In genomic region chr3:26624209-26624775, GRCh38 we compare ENCODE assay signal across 17 cellular contexts. TPM values are rescaled to one million over a fixed set of nuclear protein-coding genes. Genes with fewer than 3 reads are reported as not detected.
DNase-seq lines count a peak whose midpoint lies in the region; ATAC-seq and TF ChIP-seq lines count a peak whose summit lies in the region.
"Had no signal": no experiment of that assay in that cellular context is flagged by ENCODE, and none has a peak within 500 bp of the region (broad histone marks: within the 10 kb centered on the region; RNA-seq: fewer than 3 reads in every experiment).

No MANE protein-coding gene starts in this region.

- WGBS in HUES64: 5% methylated on average over 28 of the region's 28 CpGs
- 9 to 14% methylated on average over 6 to 28 of the region's 28 CpGs for WGBS in endodermal cell (ENCODE audit: insufficient coverage in 1 of 2, insufficient read length in 1 of 2), 2 experiments
- WGBS in mesendoderm (ENCODE audit: extremely low coverage, insufficient coverage, low lambda C conversion rate): no CpG with 5 or more reads among the region's 28 CpGs
- 8% methylated on average over 28 of the region's 28 CpGs for WGBS in smooth muscle cell (ENCODE audit: low lambda C conversion rate)

- H3K56ac ChIP-seq in mesendoderm (ENCODE audit: low read length): peak overlapping the region; percentile 81

- H3K27ac Mint-ChIP-seq in endodermal cell: no peak overlapping the region
- no peak overlapping the region for H3K27ac Mint-ChIP-seq in activated naive CD8-positive, alpha-beta T cell treated with anti-CD3 and anti-CD28 coated beads, Interleukin-2, amount 50 U/mL, for 24 hours
- H3K27ac Mint-ChIP-seq: activated naive CD4-positive, alpha-beta T cell treated with anti-CD3 and anti-CD28 coated beads for 36 hours; CD4-positive, CD25-positive, alpha-beta regulatory T cell had no signal

- no peaks in the 10 kb centered on the region for H3K9me3 Mint-ChIP-seq in endodermal cell
- no peaks in the 10 kb centered on the region for H3K9me3 Mint-ChIP-seq in activated naive CD8-positive, alpha-beta T cell treated with anti-CD3 and anti-CD28 coated beads, Interleukin-2, amount 50 U/mL, for 24 hours
- H3K9me3 Mint-ChIP-seq: activated naive CD4-positive, alpha-beta T cell treated with anti-CD3 and anti-CD28 coated beads for 36 hours had no signal

- no peak overlapping the region for H3K9ac ChIP-seq in HUES64 (ENCODE audit: low read depth, low read length)
- no peak overlapping the region for H3K9ac ChIP-seq in endodermal cell (ENCODE audit: extremely low read depth, low read length, poor library complexity, severe bottlenecking)
- H3K9ac ChIP-seq in mesendoderm (ENCODE audit: low read length): peak overlapping the region; percentile 60
- H3K9ac ChIP-seq in smooth muscle cell (ENCODE audit: low read depth): no peak overlapping the region
- H3K9ac ChIP-seq: SK-N-SH had no signal

- DNase-seq in endodermal cell (peak; percentile 76), mesendoderm (peak; percentile 38), smooth muscle cell (lab: John Stamatoyannopoulos, UW; ENCODE audit: unreplicated experiment) (no peak), middle frontal gyrus (ENCODE audit: extremely low spot score, low spot score) (no peak)
- DNase-seq in stimulated activated naive CD4-positive, alpha-beta T cell (lab: John Stamatoyannopoulos, UW): no peak
- DNase-seq in activated naive CD8-positive, alpha-beta T cell treated with anti-CD3 and anti-CD28 coated beads, Interleukin-2, amount 50 U/mL, for 24 hours: no peak
- DNase-seq: activated naive CD4-positive, alpha-beta T cell treated with anti-CD3 and anti-CD28 coated beads for 36 hours; CD4-positive, CD25-positive, alpha-beta regulatory T cell; mammary epithelial cell; NCI-H1092; ovary had no signal

- no peak for ATAC-seq in activated naive CD8-positive, alpha-beta T cell treated with anti-CD3 and anti-CD28 coated beads, Interleukin-2, amount 50 U/mL, for 24 hours

- H4K5ac ChIP-seq in mesendoderm (ENCODE audit: low read length): no peak overlapping the region

- no peak overlapping the region for H2BK15ac ChIP-seq in mesendoderm (replicated peaks; ENCODE audit: low read depth)

- no peak overlapping the region for H4K8ac ChIP-seq in mesendoderm (ENCODE audit: low read depth, low read length)

- no peaks in the 10 kb centered on the region for H3K36me3 Mint-ChIP-seq in endodermal cell (ENCODE audit: low read depth)
- no peaks in the 10 kb centered on the region for H3K36me3 Mint-ChIP-seq in activated naive CD8-positive, alpha-beta T cell treated with anti-CD3 and anti-CD28 coated beads, Interleukin-2, amount 50 U/mL, for 24 hours (ENCODE audit: low read depth)
- H3K36me3 Mint-ChIP-seq: CD4-positive, CD25-positive, alpha-beta regulatory T cell had no signal

- H2AK5ac ChIP-seq in mesendoderm (ENCODE audit: low read length): no peak overlapping the region

- no peak overlapping the region for H2AFZ ChIP-seq in smooth muscle cell (ENCODE audit: low read depth)

- H4K20me1 ChIP-seq in smooth muscle cell (ENCODE audit: low read depth): no peaks in the 10 kb centered on the region

- peaks cover 79% of the 10 kb centered on the region for H3K27me3 Mint-ChIP-seq in endodermal cell (ENCODE audit: insufficient read depth)
- peaks cover 41% of the 10 kb centered on the region for H3K27me3 Mint-ChIP-seq in activated naive CD8-positive, alpha-beta T cell treated with anti-CD3 and anti-CD28 coated beads, Interleukin-2, amount 50 U/mL, for 24 hours

- H3K4me3 Mint-ChIP-seq in endodermal cell: peak overlapping the region; percentile 64
- H3K4me3 Mint-ChIP-seq in activated naive CD8-positive, alpha-beta T cell treated with anti-CD3 and anti-CD28 coated beads, Interleukin-2, amount 50 U/mL, for 24 hours: no peak overlapping the region
- H3K4me3 Mint-ChIP-seq: activated naive CD4-positive, alpha-beta T cell treated with anti-CD3 and anti-CD28 coated beads for 36 hours had no signal

- no peaks in the 10 kb centered on the region for H3K9me3 ChIP-seq in HUES64 (ENCODE audit: insufficient read depth, low read depth, low read length)
- H3K9me3 ChIP-seq in endodermal cell (ENCODE audit: control insufficient read depth, low read length): no peaks in the 10 kb centered on the region
- no peaks in the 10 kb centered on the region for H3K9me3 ChIP-seq in smooth muscle cell (replicated peaks; ENCODE audit: low read depth)
- H3K9me3 ChIP-seq: ovary, SK-N-SH, tibial nerve had no signal

- H3K36me3 ChIP-seq in HUES64 (ENCODE audit: insufficient read depth, low read length): no peaks in the 10 kb centered on the region
- no peaks in the 10 kb centered on the region for H3K36me3 ChIP-seq in endodermal cell (ENCODE audit: control insufficient read depth, insufficient read depth, low read length)
- H3K36me3 ChIP-seq in mesendoderm (ENCODE audit: control insufficient read depth, insufficient read depth, low read length): no peaks in the 10 kb centered on the region
- no peaks in the 10 kb centered on the region for H3K36me3 ChIP-seq in smooth muscle cell (ENCODE audit: low read depth)
- H3K36me3 ChIP-seq: ovary, tibial nerve had no signal

- H3K23ac ChIP-seq in mesendoderm (ENCODE audit: low read length): no peak overlapping the region

- H3K79me2 ChIP-seq in mesendoderm (ENCODE audit: control insufficient read depth, insufficient read depth, low read length) (no peaks in the 10 kb centered on the region), smooth muscle cell (ENCODE audit: low read depth) (no peaks in the 10 kb centered on the region)

- H3K27me3 ChIP-seq in HUES64 (ENCODE audit: insufficient read depth, low read length) (peaks cover 90% of the 10 kb centered on the region), endodermal cell (ENCODE audit: control insufficient read depth, insufficient read depth, low read length, poor library complexity, severe bottlenecking) (peaks cover 72% of the 10 kb centered on the region), mesendoderm (ENCODE audit: insufficient read depth, low read length, poor library complexity) (peaks cover 11% of the 10 kb centered on the region), smooth muscle cell (ENCODE audit: low read depth) (peaks cover 81% of the 10 kb centered on the region)
- H3K27me3 ChIP-seq: ovary had no signal

- no peaks in the 10 kb centered on the region for H3F3A ChIP-seq in smooth muscle cell (ENCODE audit: low read depth)

- H2BK5ac ChIP-seq in mesendoderm (ENCODE audit: low read length): no peak overlapping the region

- H3K4ac ChIP-seq in mesendoderm (ENCODE audit: low read depth, low read length): no peak overlapping the region

- H3K27ac ChIP-seq in HUES64 (ENCODE audit: low read depth, low read length): no peak overlapping the region
- H3K27ac ChIP-seq in endodermal cell (ENCODE audit: low read depth, low read length): no peak overlapping the region
- H3K27ac ChIP-seq in mesendoderm (ENCODE audit: low read depth, low read length): no peak overlapping the region
- H3K27ac ChIP-seq in smooth muscle cell (ENCODE audit: low read depth): no peak overlapping the region
- H3K27ac ChIP-seq: ovary, tibial nerve had no signal

- H3K4me1 ChIP-seq in HUES64 (ENCODE audit: insufficient read depth, low read length): peaks cover 13% of the 10 kb centered on the region
- H3K4me1 ChIP-seq in endodermal cell (ENCODE audit: control insufficient read depth, insufficient read depth, low read length): peaks cover 3% of the 10 kb centered on the region
- H3K4me1 ChIP-seq in mesendoderm (ENCODE audit: control insufficient read depth, low read depth, low read length): peaks cover 2% of the 10 kb centered on the region
- peaks cover 11% of the 10 kb centered on the region for H3K4me1 ChIP-seq in smooth muscle cell (ENCODE audit: low read depth)

- peak overlapping the region; percentile 57 for H3K4me3 ChIP-seq in HUES64 (ENCODE audit: low read length)
- H3K4me3 ChIP-seq in endodermal cell (ENCODE audit: low read length): peak overlapping the region; percentile 84
- H3K4me3 ChIP-seq in mesendoderm (ENCODE audit: low read length): peak overlapping the region; percentile 58
- H3K4me3 ChIP-seq in smooth muscle cell: peak overlapping the region; percentile 50
- H3K4me3 ChIP-seq: ovary, tibial nerve had no signal

- TF ChIP-seq CTCF in endodermal cell (conservative IDR thresholded peaks at IDR 0.05) (no peak), smooth muscle cell (IDR thresholded peaks at IDR 0.05; ENCODE audit: borderline replicate concordance, insufficient read depth, poor library complexity, severe bottlenecking) (no peak)

- H3K18ac ChIP-seq in mesendoderm (ENCODE audit: low read length): no peak overlapping the region

- peak overlapping the region; percentile 97 for H3K4me2 ChIP-seq in mesendoderm (ENCODE audit: low read length)
- H3K4me2 ChIP-seq in smooth muscle cell: peak overlapping the region; percentile 95
- H3K4me2 ChIP-seq: SK-N-SH had no signal

- no peak overlapping the region for H2BK120ac ChIP-seq in mesendoderm (ENCODE audit: low read depth, low read length)

- H3K4me1 Mint-ChIP-seq in endodermal cell: peaks cover 25% of the 10 kb centered on the region
- no peaks in the 10 kb centered on the region for H3K4me1 Mint-ChIP-seq in activated naive CD8-positive, alpha-beta T cell treated with anti-CD3 and anti-CD28 coated beads, Interleukin-2, amount 50 U/mL, for 24 hours
- H3K4me1 Mint-ChIP-seq: CD4-positive, CD25-positive, alpha-beta regulatory T cell had no signal

- no peaks in the 10 kb centered on the region for H3K79me1 ChIP-seq in mesendoderm (ENCODE audit: low read length)

RNA-seq across cellular contexts. Expression of gene LRRC3B, which starts 1.7 kb away (rescaled TPM):
- polyA plus RNA-seq in HUES64 (2013, experiment 1 of 2): 1.7 TPM
- polyA plus RNA-seq in HUES64 (2013, experiment 2 of 2): 1.7 TPM
- total RNA-seq in endodermal cell (under 1 TPM in 1 of 2 donors, not detected in 1; 0.26 TPM), smooth muscle cell (not detected in 2 replicates)
- polyA plus RNA-seq in endodermal cell (2013, experiment 1 of 2): 1.8 TPM
- polyA plus RNA-seq in endodermal cell (2013, experiment 2 of 2): 0.91 TPM
- 0.62 TPM for polyA plus RNA-seq in mesendoderm (2013, experiment 1 of 2)
- 0.76 TPM for polyA plus RNA-seq in mesendoderm (2013, experiment 2 of 2)
- not detected in 2 replicates for polyA plus RNA-seq in smooth muscle cell
- total RNA-seq: activated naive CD4-positive, alpha-beta T cell treated with anti-CD3 and anti-CD28 coated beads for 36 hours; bronchial epithelial cell; CD4-positive, CD25-positive, alpha-beta regulatory T cell; Daoy; glomerular endothelial cell; mammary epithelial cell had no signal
- polyA plus RNA-seq: CD4-positive, CD25-positive, alpha-beta regulatory T cell; mammary epithelial cell; SK-N-SH had no signal

Comparison
In these comparisons a context has a peak if more than half of its experiments do, and no peak if none do; other contexts are left out.
1. DNase-seq: peak in endodermal cell (single experiment) and mesendoderm (single experiment); none in smooth muscle cell (single experiment), stimulated activated naive CD4-positive, alpha-beta T cell (0 of 6), middle frontal gyrus (single experiment) and activated naive CD8-positive, alpha-beta T cell treated with anti-CD3 and anti-CD28 coated beads, Interleukin-2, amount 50 U/mL, for 24 hours (single experiment).
2. Peak in every context shown above with its lines, with median percentiles within 50 percentile points of each other: H3K4me3 ChIP-seq.